Comparison of ENCODE assay signal across 9 cellular contexts in genomic region chr2:223306371-223306770, GRCh38.
DNase-seq lines count a peak whose midpoint lies in the region; ATAC-seq and TF ChIP-seq lines count a peak whose summit lies in the region.
"Had no signal": no experiment of that assay in that cellular context is flagged by ENCODE, and none has a peak within 500 bp of the region (broad histone marks: within the 10 kb centered on the region; RNA-seq: fewer than 3 reads in every experiment).

No MANE protein-coding gene starts in this region.

- H3K27ac ChIP-seq in HCT116 (ENCODE audit: low read depth, low read length) (no peak overlapping the region), Panc1 (ENCODE audit: low read length) (no peak overlapping the region)

- TF ChIP-seq POLR2A in HCT116 (IDR thresholded peaks at IDR 0.05; ENCODE audit: borderline replicate concordance, extremely low read depth, insufficient read depth, insufficient read length): no peak

- peak; percentile 63 for TF ChIP-seq RAD21 in HCT116 (IDR thresholded peaks at IDR 0.05; ENCODE audit: low read depth)

- H3K36me3 ChIP-seq in HCT116 (ENCODE audit: control insufficient read depth in 1 of 2, insufficient read depth in 2 of 2, low read length in 2 of 2) (no peaks in the 10 kb centered on the region), Panc1 (ENCODE audit: control insufficient read depth, insufficient read depth, low read length) (no peaks in the 10 kb centered on the region), kidney epithelial cell (ENCODE audit: control insufficient read depth, insufficient read depth, low read length) (no peaks in the 10 kb centered on the region)

- H3K4me3 ChIP-seq in HCT116 (replicated peaks in 1 of 2; ENCODE audit: low read depth in 1 of 2, low read length in 2 of 2) (no peak overlapping the region), Panc1 (ENCODE audit: low read depth in 2 of 2, low read length in 2 of 2) (no peak overlapping the region), kidney epithelial cell (ENCODE audit: low read depth, low read length) (no peak overlapping the region)

- no peaks in the 10 kb centered on the region for H3K79me2 ChIP-seq in HCT116 (ENCODE audit: insufficient read depth, low read length)

- H3K9me2 ChIP-seq in HCT116 (ENCODE audit: insufficient read depth): no peaks in the 10 kb centered on the region

- no peaks in the 10 kb centered on the region for H4K20me1 ChIP-seq in HCT116 (ENCODE audit: insufficient read depth)

- DNase-seq in DMS53 (lab: John Stamatoyannopoulos, UW) (peak; percentile 47), DMS53 treated with DMSO at 0.1 percent for 48 hours (lab: John Stamatoyannopoulos, UW; ENCODE audit: unreplicated experiment) (no peak), HCT116 (ENCODE audit: low read depth, low spot score) (peak; percentile 28), Panc1 (ENCODE audit: low read depth, low spot score) (no peak), kidney epithelial cell (ENCODE audit: low read depth) (no peak), COLO829 (ENCODE audit: low spot score) (no peak)
- DNase-seq in activated T-cell treated with anti-CD3 and anti-CD28 coated beads, Interleukin-2, amount 50 U/mL, for 1 hour: no peak
- DNase-seq in activated CD4-positive, CD25-positive, alpha-beta regulatory T cell (lab: John Stamatoyannopoulos, UW): no peak
- DNase-seq: MV-4-11 had no signal

- POLR2A ChIA-PET in HCT116 (lab: Charles Lee) (no interaction called here), Panc1 (lab: Charles Lee) (no interaction called here)

- no peak overlapping the region for H3K9ac ChIP-seq in HCT116 (ENCODE audit: low read length)

- H3K27me3 ChIP-seq in HCT116 (ENCODE audit: insufficient read depth, low read length) (no peaks in the 10 kb centered on the region), Panc1 (ENCODE audit: control insufficient read depth, insufficient read depth, low read length) (no peaks in the 10 kb centered on the region), kidney epithelial cell (ENCODE audit: control insufficient read depth, insufficient read depth, low read length) (no peaks in the 10 kb centered on the region)

- H3K4me1 ChIP-seq in HCT116 (ENCODE audit: control insufficient read depth in 1 of 2, insufficient read depth in 2 of 2, low read length in 2 of 2) (no peaks in the 10 kb centered on the region), Panc1 (ENCODE audit: control insufficient read depth, insufficient read depth, low read length) (no peaks in the 10 kb centered on the region)

- BruUV-seq in HCT116 (replicated peaks; lab: Mats Ljungman, UMichigan): no TSS peak
- no TSS peak for BruUV-seq in Panc1 (replicated peaks; lab: Mats Ljungman, UMichigan)

- H2AFZ ChIP-seq in HCT116 (ENCODE audit: low read depth, low read length, poor library complexity, severe bottlenecking): peak overlapping the region; percentile 27

- H3K9me3 ChIP-seq in HCT116 (ENCODE audit: control insufficient read depth in 1 of 2, insufficient read depth in 1 of 2, low read depth in 1 of 2, low read length in 2 of 2) (no peaks in the 10 kb centered on the region), Panc1 (ENCODE audit: control insufficient read depth, insufficient read depth, low read depth, low read length) (no peaks in the 10 kb centered on the region)

- RAD21 ChIA-PET in HCT116 (lab: Charles Lee; ENCODE audit: low non-redundant PET in 1 of 2, low total read pairs in 2 of 2, uncharacterized antibody in 2 of 2, unreplicated experiment in 2 of 2): interaction anchor here (0.6 kb wide), 2 partner anchors 311 to 628 kb away, joined by 3 read pairs; no protein-coding TSS in a partner anchor

- in situ Hi-C loops in Panc1 (cut with HindIII; ENCODE audit: low pct_unique_long_range_greater_than_20kb, low sequenced_read_pairs): no loop called here

- intact Hi-C loops in HCT116 (cut with micrococcal nuclease): loop anchor here (5.0 kb wide), 1 partner anchor 491 kb away; no protein-coding TSS in a partner anchor
- intact Hi-C loops in Panc1 (cut with micrococcal nuclease; ENCODE audit: unreplicated experiment): no loop called here

- CTCF ChIA-PET in HCT116 (lab: Charles Lee) (interaction anchor here (0.6 kb wide), 1 partner anchor 270 kb away, joined by 3 read pairs; no protein-coding TSS in a partner anchor), Panc1 (lab: Charles Lee) (no interaction called here)

- TF ChIP-seq CTCF in HCT116 (IDR thresholded peaks at IDR 0.05 in 2 of 3, conservative IDR thresholded peaks at IDR 0.05 in 1 of 3; ENCODE audit: borderline replicate concordance in 1 of 3, insufficient read depth in 1 of 3, low read depth in 2 of 3, low read length in 2 of 3) (peak; percentile 25 to 60 (median 57); a peak in 5 of 6 replicates), Panc1 (IDR thresholded peaks at IDR 0.05) (peak; percentile 57), kidney epithelial cell (IDR thresholded peaks at IDR 0.05; ENCODE audit: insufficient read depth, low read length, poor library complexity, severe bottlenecking) (peak; percentile 61)

- no peak overlapping the region for H3K4me2 ChIP-seq in HCT116 (ENCODE audit: low read length)

- ATAC-seq in HCT116: peak; percentile 83
- ATAC-seq in Panc1: no peak

TF ChIP-seq in HCT116, 20 proteins besides CTCF, POLR2A, EP300 and RAD21:
- peak; percentile 52; the same call in 1 of the 2 replicates for TF ChIP-seq CBX3 (IDR thresholded peaks at IDR 0.05; ENCODE audit: low read depth)
- TF ChIP-seq, protein P1, sequence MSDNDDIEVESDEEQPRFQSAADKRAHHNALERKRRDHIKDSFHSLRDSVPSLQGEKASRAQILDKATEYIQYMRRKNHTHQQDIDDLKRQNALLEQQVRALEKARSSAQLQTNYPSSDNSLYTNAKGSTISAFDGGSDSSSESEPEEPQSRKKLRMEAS (IDR thresholded peaks at IDR 0.05): peak; percentile 40; the same call in 1 of the 2 replicates
- TF ChIP-seq SRF (IDR thresholded peaks at IDR 0.05; ENCODE audit: low read depth): 0 out of 2 replicates have a peak, but pooled peaks have one; percentile 27
- TF ChIP-seq, protein P2, sequence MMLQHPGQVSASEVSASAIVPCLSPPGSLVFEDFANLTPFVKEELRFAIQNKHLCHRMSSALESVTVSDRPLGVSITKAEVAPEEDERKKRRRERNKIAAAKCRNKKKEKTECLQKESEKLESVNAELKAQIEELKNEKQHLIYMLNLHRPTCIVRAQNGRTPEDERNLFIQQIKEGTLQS (IDR thresholded peaks at IDR 0.05): no peak

Comparison
In these comparisons a context has a peak if more than half of its experiments do, and no peak if none do; other contexts are left out.
1. DNase-seq: peak in DMS53 (single experiment) and HCT116 (single experiment); none in DMS53 treated with DMSO at 0.1 percent for 48 hours (single experiment), Panc1 (single experiment), kidney epithelial cell (single experiment), activated T-cell treated with anti-CD3 and anti-CD28 coated beads, Interleukin-2, amount 50 U/mL, for 1 hour (single experiment), COLO829 (single experiment) and activated CD4-positive, CD25-positive, alpha-beta regulatory T cell (0 of 4).
2. Peak in every context shown above with its lines, with median percentiles within 50 percentile points of each other: CTCF ChIP-seq.